In the genomic region with DNA sequence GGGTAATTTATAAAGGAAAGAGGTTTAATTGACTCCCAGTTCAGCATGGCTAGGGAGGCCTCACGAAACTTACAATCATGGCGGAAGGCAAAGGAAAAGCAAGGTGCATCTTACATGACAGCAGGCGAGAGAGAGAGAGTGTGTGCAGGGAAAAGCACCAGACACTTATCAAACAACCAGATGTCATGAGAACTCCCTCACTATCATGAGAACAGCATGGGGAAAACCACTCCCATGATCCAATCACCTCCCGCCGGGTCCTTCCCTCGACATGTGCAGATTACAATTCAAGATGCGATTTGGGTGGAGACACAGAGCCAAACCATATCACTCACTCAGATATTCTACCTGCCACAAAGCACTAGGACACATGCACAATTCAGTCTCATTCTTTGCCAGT, we compare ENCODE assay signal across 13 cellular contexts. TPM values are rescaled to one million over a fixed set of nuclear protein-coding genes. Genes with fewer than 3 reads are reported as not detected.
A peak's percentile ranks its signal among the peaks of the same experiment; 100 is the strongest.
DNase-seq lines count a peak whose midpoint lies in the region; TF ChIP-seq lines count a peak whose summit lies in the region.
"Had no signal": no experiment of that assay in that cellular context is flagged by ENCODE, and none has a peak within 500 bp of the region (broad histone marks: within the 10 kb centered on the region; RNA-seq: fewer than 3 reads in every experiment).

No MANE protein-coding gene starts in this region.

- no peak overlapping the region for H3K27ac ChIP-seq in endodermal cell (ENCODE audit: low read depth, low read length)
- no peak overlapping the region for H3K27ac ChIP-seq in prostate gland

- H3K27ac Mint-ChIP-seq in endodermal cell (no peak overlapping the region), CD14-positive monocyte (no peak overlapping the region)
- H3K27ac Mint-ChIP-seq: CD4-positive, alpha-beta T cell; GM23338 had no signal

- H3K36me3 Mint-ChIP-seq in endodermal cell (ENCODE audit: low read depth) (no peaks in the 10 kb centered on the region), CD14-positive monocyte (no peaks in the 10 kb centered on the region)

- H3K27me3 ChIP-seq in endodermal cell (ENCODE audit: control insufficient read depth, insufficient read depth, low read length, poor library complexity, severe bottlenecking), result no peaks in the 10 kb centered on the region
- H3K27me3 ChIP-seq in prostate gland (replicated peaks; ENCODE audit: insufficient read depth), result no peaks in the 10 kb centered on the region
- H3K27me3 ChIP-seq: BE2C had no signal

- TF ChIP-seq CTCF in endodermal cell (conservative IDR thresholded peaks at IDR 0.05), result no peak
- TF ChIP-seq CTCF in CD14-positive monocyte (IDR thresholded peaks at IDR 0.05), result no peak
- no peak for TF ChIP-seq CTCF in prostate gland (IDR thresholded peaks at IDR 0.05)

- H3K9me3 Mint-ChIP-seq in endodermal cell (no peaks in the 10 kb centered on the region), CD14-positive monocyte (peaks cover 0 to 9% (median 2%) of the 10 kb centered on the region in 7 donors)
- H3K9me3 Mint-ChIP-seq: CD4-positive, alpha-beta T cell had no signal

- H3K9me3 ChIP-seq in endodermal cell (ENCODE audit: control insufficient read depth, low read length), result no peaks in the 10 kb centered on the region
- no peaks in the 10 kb centered on the region for H3K9me3 ChIP-seq in prostate gland
- H3K9me3 ChIP-seq: BE2C, Caco-2 had no signal

- H3K4me3 ChIP-seq in endodermal cell (ENCODE audit: low read length) (no peak overlapping the region), prostate gland (no peak overlapping the region)
- H3K4me3 ChIP-seq: GM23338 had no signal

- peaks cover 9% of the 10 kb centered on the region for H3K4me1 ChIP-seq in endodermal cell (ENCODE audit: control insufficient read depth, insufficient read depth, low read length)
- H3K4me1 ChIP-seq in prostate gland (replicated peaks), result no peaks in the 10 kb centered on the region
- H3K4me1 ChIP-seq: BE2C, Caco-2 had no signal

- 94 to 95% methylated on average over 7 of the region's 7 CpGs for WGBS in endodermal cell (ENCODE audit: insufficient coverage in 1 of 2, insufficient read length in 1 of 2), 2 experiments
- WGBS in prostate gland, result 97% methylated on average over 7 of the region's 7 CpGs

- H3K4me3 Mint-ChIP-seq in endodermal cell (no peak overlapping the region), CD14-positive monocyte (no peak overlapping the region)
- H3K4me3 Mint-ChIP-seq: CD4-positive, alpha-beta T cell; GM23338 had no signal

- H3K4me1 Mint-ChIP-seq in endodermal cell (peaks cover 15% of the 10 kb centered on the region), CD14-positive monocyte (no peaks in the 10 kb centered on the region)

- H3K27me3 Mint-ChIP-seq in endodermal cell (ENCODE audit: insufficient read depth) (peaks cover 7% of the 10 kb centered on the region), CD14-positive monocyte (ENCODE audit: low read depth in 3 of 3) (peaks cover 0 to 13% (median 5%) of the 10 kb centered on the region in 3 donors)

- no peak for TF ChIP-seq POLR2A in prostate gland (IDR thresholded peaks at IDR 0.05)

- intact Hi-C loops in CD14-positive monocyte (cut with micrococcal nuclease) (no loop called here), prostate gland (cut with DNase I) (no loop called here)

- no peak overlapping the region for H3K9ac ChIP-seq in endodermal cell (ENCODE audit: extremely low read depth, low read length, poor library complexity, severe bottlenecking)

- DNase-seq in NCI-H524 (lab: John Stamatoyannopoulos, UW) (peak; percentile 91 to 97), NCI-H82 (lab: John Stamatoyannopoulos, UW) (peak; percentile 73), endodermal cell (peak; percentile 11), cortex of kidney (lab: John Stamatoyannopoulos, UW) (no peak), CD14-positive monocyte (ENCODE audit: low spot score) (no peak), prostate gland (ENCODE audit: low spot score) (no peak)
- DNase-seq: ACHN; BE2C; C1 segment of cervical spinal cord; Caco-2; CD4-positive, alpha-beta T cell; HCEC 1CT had no signal

- no peaks in the 10 kb centered on the region for H3K36me3 ChIP-seq in endodermal cell (ENCODE audit: control insufficient read depth, insufficient read depth, low read length)
- H3K36me3 ChIP-seq in prostate gland, result no peaks in the 10 kb centered on the region
- H3K36me3 ChIP-seq: BE2C had no signal

RNA-seq across cellular contexts. Expression of a gene that starts 48.1 kb away (rescaled TPM):
- total RNA-seq in endodermal cell (10 to 100 TPM; 36.2 to 58.9 TPM), prostate gland (10 to 100 TPM; 15.0 to 36.5 TPM)
- 49.8 TPM for polyA plus RNA-seq in endodermal cell (2013, experiment 1 of 2)
- 50.5 TPM for polyA plus RNA-seq in endodermal cell (2013, experiment 2 of 2)
- 1 to 10 TPM; 6.3 to 8.1 TPM for polyA plus RNA-seq in CD14-positive monocyte

Comparison
In these comparisons a context has a peak if more than half of its experiments do, and no peak if none do; other contexts are left out.
1. DNase-seq: peak in NCI-H524 (2 of 2), NCI-H82 (single experiment) and endodermal cell (single experiment); none in cortex of kidney (single experiment), CD14-positive monocyte (single experiment) and prostate gland (single experiment).